ENCODE assay signal across 21 cellular contexts in the genomic region with DNA sequence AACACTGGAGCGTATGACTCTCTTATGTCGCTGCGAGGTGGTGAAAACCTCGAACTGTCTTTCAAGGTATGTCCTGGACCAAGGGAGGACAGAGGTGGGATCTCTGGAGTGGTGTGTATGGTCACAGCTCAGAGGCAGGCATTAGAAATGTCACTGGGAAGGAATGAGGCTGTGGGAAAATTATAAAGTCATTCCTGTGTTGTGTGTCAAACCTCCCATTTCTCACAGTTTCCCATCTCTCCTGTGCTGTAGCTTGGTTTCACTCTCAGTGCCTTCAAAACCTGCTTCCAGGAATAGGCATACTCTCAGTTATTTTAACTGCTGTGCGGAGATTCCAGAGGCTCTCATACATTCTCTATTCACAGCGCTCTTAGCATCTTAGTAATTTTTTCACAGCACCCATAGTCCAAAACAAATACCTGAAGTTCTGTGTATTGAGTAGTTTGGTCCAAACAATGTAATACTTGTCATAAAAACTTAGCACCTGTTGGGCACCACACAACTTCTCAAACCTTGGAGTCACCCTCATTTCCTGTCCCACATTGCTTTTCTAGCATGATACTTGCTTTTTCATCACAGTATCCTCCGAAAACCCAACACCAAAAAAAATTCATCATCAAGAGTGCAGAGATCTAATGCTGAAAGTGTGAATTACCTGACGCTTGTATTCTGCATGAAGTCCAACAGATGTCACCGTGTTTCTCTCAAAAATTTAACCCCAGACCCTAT. TPM values are rescaled to one million over a fixed set of nuclear protein-coding genes. Genes with fewer than 3 reads are reported as not detected.
DNase-seq lines count a peak whose midpoint lies in the region; ATAC-seq, FAIRE-seq and TF ChIP-seq lines count a peak whose summit lies in the region.
"Had no signal": no experiment of that assay in that cellular context is flagged by ENCODE, and none has a peak within 500 bp of the region (broad histone marks: within the 10 kb centered on the region; RNA-seq: fewer than 3 reads in every experiment).

No MANE protein-coding gene starts in this region.

- no peak for TF ChIP-seq POLR2A in GM12891 (IDR thresholded peaks at IDR 0.05; ENCODE audit: low read depth, low read length)

- CTCF ChIA-PET in HEK293 (lab: Yijun Ruan, JAX), result interaction anchor here (0.6 kb wide), 1 partner anchor 36 kb away, joined by 3 read pairs; no protein-coding TSS in a partner anchor
- CTCF ChIA-PET in Calu3 (lab: Charles Lee), result no interaction called here

- 0 out of 3 replicates have a peak, but pooled peaks have one; percentile 31 for ATAC-seq in DND-41 (ENCODE audit: insufficient read depth, low read depth)
- ATAC-seq in activated T-helper 17 cell treated with anti-CD3 and anti-CD28 coated beads, Interleukin-2, amount 50 U/mL, for 72 hours (replicated peaks), result peak; percentile 59
- ATAC-seq in HG02981 (IDR thresholded peaks at IDR 0.05; ENCODE audit: unreplicated experiment), result no peak
- ATAC-seq: CD8-positive, alpha-beta T cell; Panc1 had no signal

- intact Hi-C loops in Calu3 (cut with micrococcal nuclease; ENCODE audit: unreplicated experiment), result no loop called here

- H3K4me1 Mint-ChIP-seq in activated T-helper 17 cell treated with anti-CD3 and anti-CD28 coated beads, Interleukin-2, amount 50 U/mL, for 72 hours, result no peaks in the 10 kb centered on the region
- no peaks in the 10 kb centered on the region for H3K4me1 Mint-ChIP-seq in Calu3 (ENCODE audit: low read depth, unreplicated experiment)
- H3K4me1 Mint-ChIP-seq: IgD-negative memory B cell had no signal

- no peak overlapping the region for H3K4me3 Mint-ChIP-seq in activated T-helper 17 cell treated with anti-CD3 and anti-CD28 coated beads, Interleukin-2, amount 50 U/mL, for 72 hours
- H3K4me3 Mint-ChIP-seq in Calu3 (ENCODE audit: low read depth, unreplicated experiment), result no peak overlapping the region
- H3K4me3 Mint-ChIP-seq: CD8-positive, alpha-beta T cell; IgD-negative memory B cell had no signal

- H4K20me1 ChIP-seq in DND-41 (ENCODE audit: insufficient read depth, low read length), result no peaks in the 10 kb centered on the region
- H4K20me1 ChIP-seq: BLaER1 had no signal

- H3K27ac ChIP-seq in DND-41 (ENCODE audit: low read length) (no peak overlapping the region), HEK293 (ENCODE audit: extremely low read depth, low read depth, low read length) (no peak overlapping the region)
- H3K27ac ChIP-seq: BLaER1 had no signal

- DNase-seq in DND-41, result no peak
- DNase-seq in NCI-H1417 treated with DMSO at 0.1 percent for 48 hours (lab: John Stamatoyannopoulos, UW), result no peak
- no peak for DNase-seq in Calu3
- DNase-seq in GM12891 (ENCODE audit: insufficient read length, low spot score), result no peak
- DNase-seq: ACHN; CD8-positive, alpha-beta T cell; GOT3; NCI-H1417; NCI-H2029 treated with DMSO at 0.1 percent for 48 hours; NCI-H2171 treated with DMSO at 0.1 percent for 48 hours; NCI-H446 treated with DMSO at 0.1 percent for 48 hours; NCI-H748 treated with DMSO at 0.1 percent for 48 hours; SW 1271 had no signal

- BruUV-seq in Calu3 (replicated peaks; lab: Mats Ljungman, UMichigan), result no TSS peak

- no peaks in the 10 kb centered on the region for H3K36me3 Mint-ChIP-seq in activated T-helper 17 cell treated with anti-CD3 and anti-CD28 coated beads, Interleukin-2, amount 50 U/mL, for 72 hours (ENCODE audit: low read depth)
- H3K36me3 Mint-ChIP-seq in Calu3 (ENCODE audit: insufficient read depth, unreplicated experiment), result no peaks in the 10 kb centered on the region
- H3K36me3 Mint-ChIP-seq: CD8-positive, alpha-beta T cell; IgD-negative memory B cell had no signal

- TF ChIP-seq CTCF in DND-41 (IDR thresholded peaks at IDR 0.05; ENCODE audit: borderline replicate concordance, extremely low read depth, low read length, poor library complexity, severe bottlenecking) (peak; percentile 12), HEK293 (tag by site-specific recombination; IDR thresholded peaks at IDR 0.05) (no peak), Calu3 (IDR thresholded peaks at IDR 0.05; ENCODE audit: unreplicated experiment) (no peak)

- no peak overlapping the region for H3K9ac ChIP-seq in DND-41 (ENCODE audit: low read depth, low read length)
- H3K9ac ChIP-seq: BLaER1 had no signal

- H3K27ac Mint-ChIP-seq in activated T-helper 17 cell treated with anti-CD3 and anti-CD28 coated beads, Interleukin-2, amount 50 U/mL, for 72 hours, result no peak overlapping the region
- no peak overlapping the region for H3K27ac Mint-ChIP-seq in Calu3 (ENCODE audit: unreplicated experiment)
- H3K27ac Mint-ChIP-seq: CD8-positive, alpha-beta T cell had no signal

- no peaks in the 10 kb centered on the region for H3K27me3 ChIP-seq in DND-41 (ENCODE audit: insufficient read depth, low read length, poor library complexity)
- H3K27me3 ChIP-seq: BLaER1 had no signal

- H3K27me3 Mint-ChIP-seq in activated T-helper 17 cell treated with anti-CD3 and anti-CD28 coated beads, Interleukin-2, amount 50 U/mL, for 72 hours, result peaks cover 3% of the 10 kb centered on the region
- H3K27me3 Mint-ChIP-seq in Calu3 (ENCODE audit: unreplicated experiment), result peaks cover 21% of the 10 kb centered on the region

- H3K4me3 ChIP-seq in DND-41 (ENCODE audit: low read depth in 1 of 2, low read length in 2 of 2) (no peak overlapping the region), HEK293 (ENCODE audit: low read depth, low read length) (no peak overlapping the region)
- H3K4me3 ChIP-seq: BLaER1 had no signal

- H3K9me3 Mint-ChIP-seq in activated T-helper 17 cell treated with anti-CD3 and anti-CD28 coated beads, Interleukin-2, amount 50 U/mL, for 72 hours, result no peaks in the 10 kb centered on the region
- H3K9me3 Mint-ChIP-seq in Calu3 (ENCODE audit: low read depth, unreplicated experiment), result no peaks in the 10 kb centered on the region
- H3K9me3 Mint-ChIP-seq: CD8-positive, alpha-beta T cell; IgD-negative memory B cell had no signal

- POLR2A ChIA-PET in HEK293 (lab: Yijun Ruan, JAX), result no interaction called here

- no peak overlapping the region for H2AFZ ChIP-seq in DND-41 (ENCODE audit: low read depth, low read length)

- H3K9me3 ChIP-seq in DND-41 (ENCODE audit: insufficient read depth, low read length, severe bottlenecking) (no peaks in the 10 kb centered on the region), HEK293 (ENCODE audit: control insufficient read depth, insufficient read depth, low read depth, low read length) (no peaks in the 10 kb centered on the region)
- H3K9me3 ChIP-seq: BLaER1 had no signal

- no peak overlapping the region for H3K4me2 ChIP-seq in DND-41 (ENCODE audit: insufficient read depth, low read length)
- H3K4me2 ChIP-seq: BLaER1 had no signal

- H3K4me1 ChIP-seq in DND-41 (ENCODE audit: insufficient read depth, low read length) (no peaks in the 10 kb centered on the region; the same call in 1 of the 2 replicates), HEK293 (ENCODE audit: control insufficient read depth, insufficient read depth, low read length) (no peaks in the 10 kb centered on the region)
- H3K4me1 ChIP-seq: BLaER1 had no signal

- no peaks in the 10 kb centered on the region for H3K36me3 ChIP-seq in DND-41 (ENCODE audit: insufficient read depth, low read length)
- H3K36me3 ChIP-seq in HEK293 (ENCODE audit: control insufficient read depth in 2 of 2, insufficient read depth in 1 of 2, low read length in 2 of 2), result no peaks in the 10 kb centered on the region
- H3K36me3 ChIP-seq: BLaER1 had no signal

- no peak for FAIRE-seq in GM12891 (lab: Jason Lieb, UNC)

- H3K79me2 ChIP-seq in DND-41 (ENCODE audit: insufficient read depth, low read length), result no peaks in the 10 kb centered on the region

TF ChIP-seq in HEK293, 187 proteins besides CTCF, POLR2A, EP300 and RAD21:
- TF ChIP-seq SCRT2 (tag by site-specific recombination; IDR thresholded peaks at IDR 0.05) (peak; percentile 63), HOXD13 (CRISPR knock-in tag; IDR thresholded peaks at IDR 0.05; ENCODE audit: borderline replicate concordance) (no peak)

TF ChIP-seq in GM12891, 5 proteins besides CTCF, POLR2A, EP300 and RAD21:
- TF ChIP-seq TAF1 (IDR thresholded peaks at IDR 0.05; ENCODE audit: low read depth, low read length), result no peak
- TF ChIP-seq PAX5 (IDR thresholded peaks at IDR 0.05; ENCODE audit: insufficient read depth, low read length, severe bottlenecking), result no peak
- no peak for TF ChIP-seq SPI1 (IDR thresholded peaks at IDR 0.05; ENCODE audit: low read depth, low read length)
- no peak for TF ChIP-seq POU2F2 (IDR thresholded peaks at IDR 0.05; ENCODE audit: low read depth, low read length)
- TF ChIP-seq POLR2AphosphoS5 (IDR thresholded peaks at IDR 0.05; ENCODE audit: low read depth, low read length), result no peak

RNA-seq across cellular contexts. Expression of gene GALNT15, which starts 36.9 kb away (rescaled TPM):
- total RNA-seq in activated T-helper 17 cell treated with anti-CD3 and anti-CD28 coated beads, Interleukin-2, amount 50 U/mL, for 72 hours, result under 1 TPM in 1 of 2 donors, not detected in 1; 0.22 TPM
- total RNA-seq in Calu3 (2022), result not detected in 2 replicates
- not detected for polyA plus RNA-seq in GM12891 (2012; ENCODE audit: low read depth, missing spikeins)
- total RNA-seq: CD8-positive, alpha-beta T cell; HT-29; T-helper 2 cell treated with Interferon-gamma antibody and Interleukin-4, amounts not matched to agents 100 ng/mL and 5 ng/mL, for 36 hours had no signal
- polyA plus RNA-seq: IgD-negative memory B cell had no signal

RNA-seq across cellular contexts. Expression of gene DPH3, which starts 53.4 kb away (rescaled TPM):
- 10 to 100 TPM; 10.0 to 22.5 TPM for total RNA-seq in activated T-helper 17 cell treated with anti-CD3 and anti-CD28 coated beads, Interleukin-2, amount 50 U/mL, for 72 hours
- 14.7 and 16.8 TPM in 2 replicates for total RNA-seq in Calu3 (2022)
- 11.6 TPM for polyA plus RNA-seq in GM12891 (2012; ENCODE audit: low read depth, missing spikeins)

RNA-seq across cellular contexts. Expression of gene OXNAD1, which starts 53.7 kb away (rescaled TPM):
- 10 to 100 TPM; 31.4 to 32.4 TPM for total RNA-seq in activated T-helper 17 cell treated with anti-CD3 and anti-CD28 coated beads, Interleukin-2, amount 50 U/mL, for 72 hours
- 16.3 and 16.8 TPM in 2 replicates for total RNA-seq in Calu3 (2022)
- 9.0 TPM for polyA plus RNA-seq in GM12891 (2012; ENCODE audit: low read depth, missing spikeins)
